In genomic region chr9:123300554-123300953, GRCh38 we compare ENCODE assay signal across 1 cellular context.
TF ChIP-seq lines count a peak whose summit lies in the region.

No MANE protein-coding gene starts in this region.

TF ChIP-seq in H1, 55 proteins besides CTCF, POLR2A, EP300 and RAD21 (continued from another document):
- TF ChIP-seq KDM4A (IDR thresholded peaks at IDR 0.05; ENCODE audit: low read depth, low read length, severe bottlenecking) = no peak
- TF ChIP-seq SAP30 (IDR thresholded peaks at IDR 0.05; ENCODE audit: insufficient read depth, insufficient replicate concordance, low read length) = no peak
- no peak for TF ChIP-seq YY1 (IDR thresholded peaks at IDR 0.05; ENCODE audit: low read depth, low read length)
- TF ChIP-seq CHD7 (IDR thresholded peaks at IDR 0.05; ENCODE audit: insufficient replicate concordance, low read length) = no peak
- no peak for TF ChIP-seq PHF8 (conservative IDR thresholded peaks at IDR 0.05; ENCODE audit: low read depth, low read length)
